ENCODE assay signal across 18 cellular contexts in genomic region chr1:6811587-6811986, GRCh38. TPM values are rescaled to one million over a fixed set of nuclear protein-coding genes. Genes with fewer than 3 reads are reported as not detected.
DNase-seq lines count a peak whose midpoint lies in the region; ATAC-seq, FAIRE-seq and TF ChIP-seq lines count a peak whose summit lies in the region.
"Had no signal": no experiment of that assay in that cellular context is flagged by ENCODE, and none has a peak within 500 bp of the region (broad histone marks: within the 10 kb centered on the region; RNA-seq: fewer than 3 reads in every experiment).

No MANE protein-coding gene starts in this region.

- H3K4me2 ChIP-seq in H1 (ENCODE audit: insufficient read depth in 1 of 2, low read depth in 2 of 2, low read length in 2 of 2): no peak overlapping the region

- H3K9ac ChIP-seq in H1 (replicated peaks in 1 of 4; ENCODE audit: extremely low read depth in 1 of 4, low read depth in 3 of 4, low read length in 3 of 4): no peak overlapping the region

- no peaks in the 10 kb centered on the region for H3K27me3 ChIP-seq in H1 (replicated peaks in 1 of 4; ENCODE audit: control insufficient read depth in 3 of 4, extremely low read depth in 1 of 4, insufficient read depth in 3 of 4, low read length in 3 of 4)

- FAIRE-seq in H1 (lab: Jason Lieb, UNC): no peak
- FAIRE-seq: A204.1, RCC 7860 had no signal

- H2BK5ac ChIP-seq in H1 (ENCODE audit: low read depth, low read length): no peak overlapping the region

- no peak overlapping the region for H4K8ac ChIP-seq in H1 (ENCODE audit: extremely low read depth, insufficient read depth, low read length)

- 90% methylated on average over 8 of the region's 8 CpGs; no CpG with 5 or more reads in 1 of the 2 experiments for WGBS in H1 (ENCODE audit: extremely low coverage in 1 of 2, insufficient coverage in 1 of 2, insufficient read length in 1 of 2, insufficient replicate concordance in 2 of 2, low coverage in 1 of 2, low lambda C conversion rate in 2 of 2, missing lambda C conversion rate in 1 of 2), 2 experiments

- TF ChIP-seq EP300 in H1 (IDR thresholded peaks at IDR 0.05; ENCODE audit: borderline replicate concordance in 1 of 2, low read depth in 2 of 2, low read length in 2 of 2): no peak

- H3K4me1 Mint-ChIP-seq in WTC11 (peaks cover 17% of the 10 kb centered on the region), nephron progenitor cell (no peaks in the 10 kb centered on the region)

- POLR2A ChIA-PET in WTC11 (lab: Charles Lee) (no interaction called here), H1 (lab: Charles Lee; ENCODE audit: partially characterized antibody) (interaction anchor here (0.9 to 1.0 kb wide), 2 partner anchors 9 to 16 kb away, joined by 3 read pairs; no protein-coding TSS in a partner anchor)

- H3K79me2 ChIP-seq in H1 (ENCODE audit: control insufficient read depth in 1 of 2, insufficient read depth in 2 of 2, low read length in 2 of 2): peaks cover 21 to 97% of the 10 kb centered on the region in 2 experiments

- no peak overlapping the region for H3K18ac ChIP-seq in H1 (ENCODE audit: extremely low read depth, low read length)

- no peak overlapping the region for H3K27ac ChIP-seq in H1 (ENCODE audit: low read depth, low read length)

- no peak overlapping the region for H2AFZ ChIP-seq in H1 (ENCODE audit: low read length)

- no peak for TF ChIP-seq CTCF in WTC11 (IDR thresholded peaks at IDR 0.05)
- no peak for TF ChIP-seq CTCF in H1 (IDR thresholded peaks at IDR 0.05; ENCODE audit: control extremely low read depth in 1 of 3, insufficient read depth in 1 of 3, low read depth in 1 of 3, low read length in 3 of 3)
- TF ChIP-seq CTCF in nephron progenitor cell (IDR thresholded peaks at IDR 0.05): no peak

- no peak overlapping the region for H2BK20ac ChIP-seq in H1 (ENCODE audit: low read length)

- H3K36me3 Mint-ChIP-seq in WTC11: no peaks in the 10 kb centered on the region
- H3K36me3 Mint-ChIP-seq in nephron progenitor cell (ENCODE audit: low read depth): peaks cover 6% of the 10 kb centered on the region

- peaks cover 0 to 8% (median 0%) of the 10 kb centered on the region in 4 experiments; a peak in 1 of 8 replicates for H3K36me3 ChIP-seq in H1 (ENCODE audit: control insufficient read depth in 2 of 4, insufficient read depth in 4 of 4, low read length in 3 of 4)

- H2AK5ac ChIP-seq in H1 (ENCODE audit: low read depth, low read length): no peak overlapping the region

- TF ChIP-seq RAD21 in H1 (IDR thresholded peaks at IDR 0.05 in 1 of 2, conservative IDR thresholded peaks at IDR 0.05 in 1 of 2; ENCODE audit: low read depth in 2 of 2, low read length in 2 of 2): no peak

- H3K4me3 Mint-ChIP-seq in WTC11 (no peak overlapping the region), nephron progenitor cell (no peak overlapping the region)
- H3K4me3 Mint-ChIP-seq: CD4-positive, alpha-beta T cell had no signal

- no peaks in the 10 kb centered on the region for H3K27me3 Mint-ChIP-seq in WTC11 (ENCODE audit: low read depth)
- H3K27me3 Mint-ChIP-seq in nephron progenitor cell (ENCODE audit: low read depth, poor library complexity): no peaks in the 10 kb centered on the region
- H3K27me3 Mint-ChIP-seq: CD4-positive, alpha-beta T cell had no signal

- H3K9me3 Mint-ChIP-seq in WTC11: no peaks in the 10 kb centered on the region
- no peaks in the 10 kb centered on the region for H3K9me3 Mint-ChIP-seq in nephron progenitor cell
- H3K9me3 Mint-ChIP-seq: CD4-positive, alpha-beta T cell had no signal

- peak overlapping the region; percentile 10 for H3K27ac Mint-ChIP-seq in WTC11
- H3K27ac Mint-ChIP-seq in nephron progenitor cell: peak overlapping the region; percentile 58
- H3K27ac Mint-ChIP-seq: CD4-positive, alpha-beta T cell had no signal

- H4K20me1 ChIP-seq in H1 (replicated peaks in 1 of 2; ENCODE audit: control insufficient read depth in 1 of 2, insufficient read depth in 2 of 2, low read length in 2 of 2): peaks cover 11 to 29% of the 10 kb centered on the region in 2 experiments

- no peak overlapping the region for H2BK12ac ChIP-seq in H1 (ENCODE audit: low read depth, low read length)

- H3K23ac ChIP-seq in H1 (ENCODE audit: insufficient read length): no peak overlapping the region

- H3K14ac ChIP-seq in H1 (ENCODE audit: insufficient read length): no peak overlapping the region

- H2BK15ac ChIP-seq in H1 (ENCODE audit: low read length): no peak overlapping the region

- DNase-seq in WTC11 (ENCODE audit: low spot score) (no peak), H1 (ENCODE audit: low read depth in 1 of 2, low spot score in 2 of 2) (no peak), left ventricle myocardium superior (peak; percentile 41), nephron progenitor cell (no peak), head of caudate nucleus (no peak)
- DNase-seq: CD4-positive, alpha-beta T cell; GF-D8; HCEC 1CT; MM.1S; NCI-H1092 treated with DMSO at 0.1 percent for 48 hours; NCI-H2081; NCI-H2171 treated with DMSO at 0.1 percent for 48 hours; SHP77 had no signal

- H4K91ac ChIP-seq in H1 (replicated peaks; ENCODE audit: insufficient read length, low read length): no peak overlapping the region

- H4K5ac ChIP-seq in H1 (ENCODE audit: insufficient read length, low read depth, low read length): no peak overlapping the region

- no peak for TF ChIP-seq POLR2A in H1 (IDR thresholded peaks at IDR 0.05; ENCODE audit: control extremely low read depth in 1 of 2, low read depth in 2 of 2, low read length in 2 of 2)

- H3K56ac ChIP-seq in H1 (replicated peaks; ENCODE audit: insufficient read length, low read depth, low read length): no peak overlapping the region

- H3K9me3 ChIP-seq in H1 (ENCODE audit: insufficient read depth in 2 of 2, low read depth in 1 of 2, low read length in 1 of 2): no peaks in the 10 kb centered on the region

- H3K4me3 ChIP-seq in H1 (ENCODE audit: extremely low read depth in 1 of 4, insufficient read depth in 2 of 4, low read depth in 3 of 4, low read length in 4 of 4): no peak overlapping the region

- H2BK120ac ChIP-seq in H1 (replicated peaks; ENCODE audit: low read depth, low read length): no peak overlapping the region

- peaks cover 34% of the 10 kb centered on the region for H3K79me1 ChIP-seq in H1 (ENCODE audit: low read depth, low read length)

- H3K23me2 ChIP-seq in H1 (ENCODE audit: low read depth, low read length): no peaks in the 10 kb centered on the region

- peaks cover 0 to 10% (median 2%) of the 10 kb centered on the region in 4 experiments; a peak in 3 of 7 replicates for H3K4me1 ChIP-seq in H1 (replicated peaks in 1 of 4; ENCODE audit: control insufficient read depth in 3 of 4, insufficient read depth in 4 of 4, low read length in 3 of 4)

- CTCF ChIA-PET in WTC11 (lab: Charles Lee): interaction anchor here (1.1 kb wide), 1 partner anchor 258 kb away, joined by 3 read pairs; no protein-coding TSS in a partner anchor
- CTCF ChIA-PET in H1 (lab: Charles Lee; ENCODE audit: partially characterized antibody): interaction anchor here (1.1 to 1.4 kb wide), 2 partner anchors 13 to 78 kb away, joined by 3 read pairs; no protein-coding TSS in a partner anchor

- no peak overlapping the region for H3K4ac ChIP-seq in H1 (replicated peaks; ENCODE audit: insufficient read length, low read depth, low read length)

- intact Hi-C loops in left ventricle myocardium superior (cut with micrococcal nuclease): no loop called here
- intact Hi-C loops in head of caudate nucleus (cut with DNase I): no loop called here

- ATAC-seq in WTC11: no peak
- ATAC-seq in left ventricle myocardium superior: peak; percentile 50
- no peak for ATAC-seq in HG02981 (IDR thresholded peaks at IDR 0.05; ENCODE audit: unreplicated experiment)
- ATAC-seq in GM21825 (IDR thresholded peaks at IDR 0.05; ENCODE audit: unreplicated experiment): no peak
- no peak for ATAC-seq in HG03045 (IDR thresholded peaks at IDR 0.05; ENCODE audit: unreplicated experiment)

TF ChIP-seq in WTC11, 78 proteins besides CTCF, POLR2A, EP300 and RAD21 (continues in another document):
- TF ChIP-seq ERG (CRISPR knock-in tag; IDR thresholded peaks at IDR 0.05) (no peak), OVOL2 (CRISPR knock-in tag; IDR thresholded peaks at IDR 0.05; ENCODE audit: borderline replicate concordance) (no peak)

TF ChIP-seq in H1, 55 proteins besides CTCF, POLR2A, EP300 and RAD21:
- peak; percentile 67 for TF ChIP-seq YY1 (IDR thresholded peaks at IDR 0.05; ENCODE audit: low read depth, low read length)
- TF ChIP-seq KDM1A (IDR thresholded peaks at IDR 0.05; ENCODE audit: borderline replicate concordance, low read length): no peak
- TF ChIP-seq ZNF274 (IDR thresholded peaks at IDR 0.05; ENCODE audit: borderline replicate concordance, extremely low read depth, low read length): no peak
- TF ChIP-seq TBP (IDR thresholded peaks at IDR 0.05; ENCODE audit: low read depth, low read length): no peak

RNA-seq across cellular contexts. Expression of gene CAMTA1, which starts 26.3 kb away (rescaled TPM):
- total RNA-seq in WTC11 (2021) (86.4 to 116 TPM (median 112 TPM) in 3 replicates), left ventricle myocardium superior (166 TPM)
- total RNA-seq in H1 (2021; fragmentation: NEBNext Ultra II Directional; extraction: Animal tissue kit (Norgen Biotek cat#: 25700)): 119 and 131 TPM in 2 replicates
- 47.9 and 65.0 TPM in 2 replicates for polyA plus RNA-seq in H1 (2011; rRNA removed)
- 93.6 TPM for polyA plus RNA-seq in H1 (2011; cell fraction: cytosol; rRNA removed)
- polyA plus RNA-seq in H1 (2011; cell fraction: nucleus; rRNA removed): 21.4 TPM
- 82.2 to 151 TPM (median 99.7 TPM) in 4 replicates for polyA plus RNA-seq in H1 (2012, experiment 1 of 2)
- polyA plus RNA-seq in H1 (2012, experiment 2 of 2): 162 TPM
- polyA plus RNA-seq in H1 (2013, experiment 1 of 2): 154 TPM
- polyA plus RNA-seq in H1 (2013, experiment 2 of 2): 157 TPM
- polyA minus RNA-seq in H1 (2011; rRNA and poly(A)+ RNA removed): 25.9 and 27.4 TPM in 2 replicates
- 28.8 TPM for polyA minus RNA-seq in H1 (2011; cell fraction: cytosol; rRNA and poly(A)+ RNA removed)
- 53.9 TPM for polyA minus RNA-seq in H1 (2011; cell fraction: nucleus; rRNA and poly(A)+ RNA removed)
